27 cellular contexts compared by ENCODE assay signal in the genomic region with DNA sequence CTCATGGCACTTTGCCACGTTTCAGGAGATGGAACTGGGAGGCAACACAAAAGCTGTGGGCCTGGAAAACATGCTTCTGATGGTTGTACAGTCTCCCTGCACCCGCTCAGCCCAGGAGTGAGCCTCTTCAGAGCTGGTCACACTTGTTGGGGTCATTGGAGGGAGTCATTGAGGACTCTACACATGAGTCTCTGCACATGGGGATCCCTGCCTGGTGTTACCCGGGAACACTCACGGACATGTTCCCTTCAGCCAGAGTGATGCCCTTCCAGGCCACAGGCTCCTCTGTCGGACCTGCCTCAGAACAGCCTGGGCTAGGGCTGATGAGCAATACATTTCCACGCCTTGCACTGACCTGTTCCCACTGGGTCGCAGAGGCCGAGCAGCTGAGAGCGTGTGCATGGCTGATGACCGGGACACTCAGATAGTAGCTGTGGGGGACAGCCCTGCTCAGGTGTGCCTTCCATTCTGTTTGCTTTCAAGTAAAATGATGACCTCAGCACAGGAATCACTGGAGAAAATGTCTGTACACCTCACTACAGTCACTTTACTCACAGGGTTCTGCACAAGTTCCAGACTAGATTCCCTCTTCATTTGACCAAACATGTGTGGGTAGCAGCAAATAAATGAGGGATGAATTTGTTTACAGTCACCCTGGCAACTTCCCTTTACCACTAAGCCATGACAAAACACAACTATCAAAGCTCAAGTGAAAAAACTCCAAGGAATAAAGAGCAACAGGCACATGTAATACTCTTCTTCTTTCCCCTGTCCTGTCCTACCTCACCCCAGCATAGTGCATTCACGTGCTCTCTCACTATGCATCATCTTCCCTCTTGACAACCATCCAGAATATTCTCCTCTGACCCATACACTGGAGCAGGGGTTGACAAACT.
DNase-seq lines count a peak whose midpoint lies in the region; ATAC-seq, FAIRE-seq and TF ChIP-seq lines count a peak whose summit lies in the region.
"Had no signal": no experiment of that assay in that cellular context is flagged by ENCODE, and none has a peak within 500 bp of the region (broad histone marks: within the 10 kb centered on the region; RNA-seq: fewer than 3 reads in every experiment).

No MANE protein-coding gene starts in this region.

- TF ChIP-seq CTCF in A549 (IDR thresholded peaks at IDR 0.05) (no peak), psoas muscle (IDR thresholded peaks at IDR 0.05) (no peak)

- H3K4ac ChIP-seq in mesendoderm (ENCODE audit: low read depth, low read length): no peak overlapping the region

- no peak overlapping the region for H3K23ac ChIP-seq in mesendoderm (ENCODE audit: low read length)

- H3K9me3 ChIP-seq in A549 (no peaks in the 10 kb centered on the region), psoas muscle (no peaks in the 10 kb centered on the region)
- H3K9me3 ChIP-seq: body of pancreas, ovary, Peyer's patch, suprapubic skin, vagina had no signal

- no peak overlapping the region for H4K8ac ChIP-seq in mesendoderm (ENCODE audit: low read depth, low read length)

- H3K4me2 ChIP-seq in A549: no peak overlapping the region
- no peak overlapping the region for H3K4me2 ChIP-seq in mesendoderm (ENCODE audit: low read length)

- TF ChIP-seq POLR2A in A549 (IDR thresholded peaks at IDR 0.05; ENCODE audit: low read length): no peak
- TF ChIP-seq POLR2A in GM18505 (IDR thresholded peaks at IDR 0.05; ENCODE audit: borderline replicate concordance, extremely low read depth, insufficient read depth, insufficient read length): no peak

- H3K4me1 ChIP-seq in A549 (no peaks in the 10 kb centered on the region), mesendoderm (ENCODE audit: control insufficient read depth, low read depth, low read length) (no peaks in the 10 kb centered on the region), psoas muscle (no peaks in the 10 kb centered on the region)

- no peak for TF ChIP-seq RAD21 in A549 (conservative IDR thresholded peaks at IDR 0.05 in 1 of 2, IDR thresholded peaks at IDR 0.05 in 1 of 2)

- no peak overlapping the region for H3K18ac ChIP-seq in mesendoderm (ENCODE audit: low read length)

- ATAC-seq in A549 (no peak), esophagus mucosa (peak; percentile 58), GM18505 (IDR thresholded peaks at IDR 0.05; ENCODE audit: unreplicated experiment) (no peak), psoas muscle (no peak)
- ATAC-seq: activated CD8-positive, alpha-beta memory T cell treated with anti-CD3 and anti-CD28 coated beads, Interleukin-2, amount 10 ng/mL, durations not matched to agents 7 days and 5 days; activated T-cell treated with anti-CD3 and anti-CD28 coated beads, Interleukin-2, amount 50 U/mL, for 72 hours; body of pancreas; right cardiac atrium; stimulated activated naive B cell treated with anti-CD40 and anti-IgM and Interleukin-4, amounts not matched to agents 10 μg/mL and 1 μg/mL and 100 μg/mL, for 72 hours had no signal

- intact Hi-C loops in psoas muscle (cut with DNase I): no loop called here

- no peak overlapping the region for H4K5ac ChIP-seq in mesendoderm (ENCODE audit: low read length)

- H3K4me3 ChIP-seq in A549 (no peak overlapping the region), mesendoderm (ENCODE audit: low read length) (no peak overlapping the region), psoas muscle (no peak overlapping the region)
- H3K4me3 ChIP-seq: body of pancreas, dorsolateral prefrontal cortex, ovary, Peyer's patch, suprapubic skin, vagina had no signal

- H3K27me3 ChIP-seq in mesendoderm (ENCODE audit: insufficient read depth, low read length, poor library complexity) (no peaks in the 10 kb centered on the region), psoas muscle (ENCODE audit: insufficient read depth in 3 of 3, low read length in 2 of 3) (peaks cover 0 to 3% (median 0%) of the 10 kb centered on the region in 3 donors)
- H3K27me3 ChIP-seq: body of pancreas, ovary, Peyer's patch, suprapubic skin, vagina had no signal

- H3K36me3 ChIP-seq in mesendoderm (ENCODE audit: control insufficient read depth, insufficient read depth, low read length) (no peaks in the 10 kb centered on the region), psoas muscle (ENCODE audit: insufficient read depth in 1 of 2, low read depth in 1 of 2) (no peaks in the 10 kb centered on the region)
- H3K36me3 ChIP-seq: ovary, Peyer's patch, suprapubic skin, vagina had no signal

- no peaks in the 10 kb centered on the region for H3K79me1 ChIP-seq in mesendoderm (ENCODE audit: low read length)

- no peak overlapping the region for H3K9ac ChIP-seq in mesendoderm (ENCODE audit: low read length)

- H3K27ac ChIP-seq in A549: no peak overlapping the region
- H3K27ac ChIP-seq in mesendoderm (ENCODE audit: low read depth, low read length): no peak overlapping the region
- no peak overlapping the region for H3K27ac ChIP-seq in psoas muscle
- H3K27ac ChIP-seq: body of pancreas, dorsolateral prefrontal cortex, ovary, suprapubic skin, vagina had no signal

- no peak overlapping the region for H2BK120ac ChIP-seq in mesendoderm (ENCODE audit: low read depth, low read length)

- no peaks in the 10 kb centered on the region for H3K79me2 ChIP-seq in mesendoderm (ENCODE audit: control insufficient read depth, insufficient read depth, low read length)

- WGBS in A549 (ENCODE audit: missing lambda C conversion rate): 28% methylated on average over 9 of the region's 11 CpGs
- no CpG with 5 or more reads among the region's 11 CpGs for WGBS in mesendoderm (ENCODE audit: extremely low coverage, insufficient coverage, low lambda C conversion rate)
- WGBS in psoas muscle, 3 donors: 78 to 85% (median 84%) methylated on average over 11 of the region's 11 CpGs

- no peak overlapping the region for H2BK15ac ChIP-seq in mesendoderm (replicated peaks; ENCODE audit: low read depth)

- POLR2A ChIA-PET in A549 (lab: Yijun Ruan, JAX): no interaction called here

- H2BK5ac ChIP-seq in mesendoderm (ENCODE audit: low read length): no peak overlapping the region

- CTCF ChIA-PET in A549 (lab: Yijun Ruan, JAX): no interaction called here

- no peak for FAIRE-seq in A549 (lab: Jason Lieb, UNC)
- FAIRE-seq: islet of Langerhans had no signal

- no peak for DNase-seq in A549 (ENCODE audit: low read depth in 1 of 2, low spot score in 1 of 2)
- DNase-seq in HT-29 (ENCODE audit: low spot score): peak; percentile 35
- peak; percentile 6 for DNase-seq in renal cortical epithelial cell (ENCODE audit: low read depth)
- DNase-seq in mesendoderm: no peak
- no peak for DNase-seq in NCI-H2227 treated with DMSO at 0.1 percent for 48 hours (lab: John Stamatoyannopoulos, UW)
- DNase-seq in psoas muscle: no peak
- DNase-seq: activated CD4-positive, alpha-beta T cell treated with anti-CD3 and anti-CD28 coated beads, Interleukin-2, amount 50 U/mL, for 1 hour; activated CD8-positive, alpha-beta memory T cell treated with anti-CD3 and anti-CD28 coated beads, Interleukin-2, amount 10 ng/mL, durations not matched to agents 7 days and 5 days; activated naive CD4-positive, alpha-beta T cell; activated T-cell treated with anti-CD3 and anti-CD28 coated beads, Interleukin-2, amount 50 U/mL, for 72 hours; body of pancreas; COR-L47; dorsolateral prefrontal cortex; MM.1S; NCI-H2081; NCI-H226; ovary; Peyer's patch; right cardiac atrium; stimulated activated CD4-positive, alpha-beta T cell treated with anti-CD3 and anti-CD28 coated beads, Interleukin-12 subunit alpha, Interleukin-12 subunit beta, amount 100 ng/mL, for 4 hours; stimulated activated CD4-positive, alpha-beta T cell treated with anti-CD3 and anti-CD28 coated beads, Interleukin-4, amount 100 ng/mL, for 4 hours; stimulated activated naive B cell treated with anti-CD40 and anti-IgM and Interleukin-4, amounts not matched to agents 10 μg/mL and 1 μg/mL and 100 μg/mL, for 72 hours had no signal

- H2AK5ac ChIP-seq in mesendoderm (ENCODE audit: low read length): no peak overlapping the region

- TF ChIP-seq EP300 in A549 (IDR thresholded peaks at IDR 0.05): no peak

- H3K56ac ChIP-seq in mesendoderm (ENCODE audit: low read length): no peak overlapping the region

TF ChIP-seq in A549, 52 proteins besides CTCF, POLR2A, EP300 and RAD21:
- no peak for TF ChIP-seq FOXS1 (CRISPR knock-in tag; IDR thresholded peaks at IDR 0.05)
- TF ChIP-seq MAFK (IDR thresholded peaks at IDR 0.05; ENCODE audit: partially characterized antibody): peak; percentile 51
- TF ChIP-seq HOXA7 (CRISPR knock-in tag; IDR thresholded peaks at IDR 0.05): no peak

Comparison
In these comparisons a context has a peak if more than half of its experiments do, and no peak if none do; other contexts are left out.
1. DNase-seq: peak in HT-29 (single experiment) and renal cortical epithelial cell (single experiment); none in A549 (0 of 2), mesendoderm (single experiment), NCI-H2227 treated with DMSO at 0.1 percent for 48 hours (single experiment) and psoas muscle (0 of 2).